In the genomic region with DNA sequence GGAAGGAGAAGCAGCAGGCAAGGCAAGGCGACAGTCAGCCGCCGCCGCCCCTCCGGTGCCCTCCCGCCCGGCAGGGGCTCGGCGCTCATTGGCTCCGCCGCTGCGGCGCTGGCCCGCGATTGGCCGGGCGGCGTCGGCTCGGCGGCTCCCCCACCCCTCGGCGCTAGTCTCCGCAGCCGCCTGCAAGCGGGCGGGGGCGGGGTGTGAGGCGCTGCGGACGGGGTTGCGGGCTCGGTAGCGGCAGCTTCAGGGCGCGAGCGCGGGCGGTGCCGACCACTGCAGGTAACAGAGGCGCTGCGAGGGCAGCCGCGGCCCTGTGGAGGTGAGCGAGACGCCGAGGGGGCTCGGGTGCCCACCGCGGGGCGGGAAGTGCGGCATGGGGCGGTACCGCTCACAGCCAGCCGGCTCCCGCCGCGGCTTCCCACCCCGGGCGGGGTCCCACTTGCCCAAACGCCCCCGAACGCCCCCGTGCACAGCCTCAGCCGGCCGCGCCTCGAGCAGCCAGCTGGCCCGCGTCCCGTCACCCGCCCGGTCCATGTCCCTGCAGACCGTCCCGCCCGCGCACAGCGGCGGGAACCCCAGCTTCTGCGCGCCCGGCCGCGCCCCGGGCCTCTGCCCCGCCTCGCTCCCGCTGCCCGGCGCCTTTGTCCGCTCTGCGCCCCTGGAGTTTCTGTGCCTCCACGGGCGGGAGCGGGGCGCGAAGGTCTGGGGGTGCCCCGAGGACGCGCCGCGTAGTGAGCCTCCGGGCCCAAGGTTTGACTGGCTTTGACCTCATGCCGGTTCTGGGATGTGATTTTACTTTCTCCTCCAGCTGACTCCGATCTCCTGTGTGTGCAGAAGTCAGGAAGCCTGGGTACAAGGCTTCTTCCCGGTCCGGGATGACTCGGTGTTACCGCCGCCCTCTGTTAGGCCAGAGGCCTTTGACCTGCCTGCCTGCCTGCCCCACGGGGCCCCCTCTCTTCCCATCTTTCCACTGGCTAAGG, we compare ENCODE assay signal across 8 cellular contexts. TPM values are rescaled to one million over a fixed set of nuclear protein-coding genes. Genes with fewer than 3 reads are reported as not detected.
DNase-seq lines count a peak whose midpoint lies in the region; ATAC-seq and TF ChIP-seq lines count a peak whose summit lies in the region.

TSS of gene SANBR (plus strand) at position 166 of the 983 bp plus-strand sequence. CDS start 4,480 bp downstream, outside the sequence.

- TF ChIP-seq CTCF in GM13976 (IDR thresholded peaks at IDR 0.05; ENCODE audit: borderline replicate concordance, control extremely low read depth, extremely low read depth, insufficient read depth, missing control alignments) (no peak), right atrium auricular region (IDR thresholded peaks at IDR 0.05) (no peak), prostate gland (IDR thresholded peaks at IDR 0.05) (peak in 1 of 4 experiments; percentile 9), upper lobe of right lung (IDR thresholded peaks at IDR 0.05) (no peak)

- H3K27ac ChIP-seq in right atrium auricular region = peak within 1 kb of the TSS; percentile 82
- peak within 1 kb of the TSS; percentile 83 to 84 for H3K27ac ChIP-seq in prostate gland
- peak within 1 kb of the TSS; percentile 77 for H3K27ac ChIP-seq in upper lobe of right lung

- H3K4me3 ChIP-seq in right atrium auricular region = peak within 1 kb of the TSS; percentile 85 to 97
- H3K4me3 ChIP-seq in prostate gland = peak within 1 kb of the TSS; percentile 67 to 96
- H3K4me3 ChIP-seq in upper lobe of right lung = peak within 1 kb of the TSS; percentile 81

- in situ Hi-C loops in GM13976 (cut with MboI; ENCODE audit: low sequenced_read_pairs, unreplicated experiment) = no loop called here

- H3K9me3 ChIP-seq in right atrium auricular region (no peaks in the 10 kb centered on the region), prostate gland (no peaks in the 10 kb centered on the region), upper lobe of right lung (no peaks in the 10 kb centered on the region)

- intact Hi-C loops in prostate gland (cut with DNase I) (loop anchor here (2.0 kb wide), 1 partner anchor 47 kb away; the partner anchor contains the start of gene PUS10), upper lobe of right lung (cut with DNase I) (no loop called here)

- WGBS in prostate gland = under 1% methylated on average over 78 of the region's 111 CpGs

- TF ChIP-seq POLR2A in prostate gland (IDR thresholded peaks at IDR 0.05) = peak; percentile 76

- no peaks in the 10 kb centered on the region for H3K27me3 ChIP-seq in right atrium auricular region
- no peaks in the 10 kb centered on the region for H3K27me3 ChIP-seq in prostate gland (replicated peaks; ENCODE audit: insufficient read depth)
- H3K27me3 ChIP-seq in upper lobe of right lung = no peaks in the 10 kb centered on the region

- H3K4me1 ChIP-seq in right atrium auricular region (peaks cover 0 to 6% of the 10 kb centered on the region in 2 donors), prostate gland (replicated peaks) (no peaks in the 10 kb centered on the region), upper lobe of right lung (no peaks in the 10 kb centered on the region)

- H3K36me3 ChIP-seq in right atrium auricular region (no peaks in the 10 kb centered on the region), prostate gland (no peaks in the 10 kb centered on the region), upper lobe of right lung (no peaks in the 10 kb centered on the region)

- DNase-seq in GM13976 (ENCODE audit: low spot score) (peak; percentile 95), NCI-H1417 (lab: John Stamatoyannopoulos, UW) (peak; percentile 97 to 98 (median 97)), T-helper 1 cell (peak; percentile 74 to 88 (median 75)), amniotic stem cell (lab: John Stamatoyannopoulos, UW) (peak; percentile 72), right atrium auricular region (ENCODE audit: low spot score) (peak; percentile 89), prostate gland (ENCODE audit: low spot score) (peak; percentile 90), upper lobe of right lung (peak; percentile 94)

- peak; percentile 97 for ATAC-seq in HG02759 (IDR thresholded peaks at IDR 0.05; ENCODE audit: unreplicated experiment)
- peak; percentile 100 for ATAC-seq in upper lobe of right lung

RNA-seq across cellular contexts. Expression of gene SANBR, which starts in this region (rescaled TPM):
- total RNA-seq in right atrium auricular region (10 to 100 TPM in 1 of 2 donors, 1 to 10 TPM in 1; 3.2 to 11.1 TPM), prostate gland (1 to 10 TPM; 4.8 to 7.7 TPM), upper lobe of right lung (11.1 TPM)

Comparison
In these comparisons a context has a peak if more than half of its experiments do, and no peak if none do; other contexts are left out.
1. Peak in every context shown above with its lines: DNase-seq, ATAC-seq, H3K4me3 ChIP-seq and H3K27ac ChIP-seq.